In genomic region chr22:50246242-50247175, GRCh38 we compare ENCODE assay signal across 1 cellular context.
TF ChIP-seq lines count a peak whose summit lies in the region.

No MANE protein-coding gene starts in this region.

TF ChIP-seq in H1, 55 proteins besides CTCF, POLR2A, EP300 and RAD21:
- TF ChIP-seq CHD1 (IDR thresholded peaks at IDR 0.05; ENCODE audit: low read depth, low read length) = no peak
- TF ChIP-seq NRF1 (IDR thresholded peaks at IDR 0.05; ENCODE audit: low read depth, low read length) = no peak
- TF ChIP-seq BRCA1 (IDR thresholded peaks at IDR 0.05; ENCODE audit: low read depth, low read length) = no peak
- no peak for TF ChIP-seq USF2 (IDR thresholded peaks at IDR 0.05; ENCODE audit: low read length)
- TF ChIP-seq CREB1 (IDR thresholded peaks at IDR 0.05) = no peak
- no peak for TF ChIP-seq ATF3 (IDR thresholded peaks at IDR 0.05; ENCODE audit: insufficient read depth, low read depth, low read length)
- TF ChIP-seq CEBPB (IDR thresholded peaks at IDR 0.05; ENCODE audit: low read depth, low read length) = no peak
